Comparison of ENCODE assay signal across 2 cellular contexts in genomic region chr2:72543527-72544216, GRCh38.
A peak's percentile ranks its signal among the peaks of the same experiment; 100 is the strongest.
TF ChIP-seq lines count a peak whose summit lies in the region.

No MANE protein-coding gene starts in this region.

TF ChIP-seq in SK-N-SH treated with all-trans-retinoic acid at 6 μM for 48 hours, 23 proteins besides CTCF, POLR2A, EP300 and RAD21 (continued from another document):
- TF ChIP-seq PATZ1 (CRISPR knock-in tag; IDR thresholded peaks at IDR 0.05; ENCODE audit: borderline replicate concordance) (no peak), ARNTL (CRISPR knock-in tag; IDR thresholded peaks at IDR 0.05; ENCODE audit: borderline replicate concordance, low read depth) (no peak), ZFP3 (CRISPR knock-in tag; IDR thresholded peaks at IDR 0.05) (0 out of 2 replicates have a peak, but pooled peaks have one; percentile 20), GLIS3 (CRISPR knock-in tag; IDR thresholded peaks at IDR 0.05) (no peak)

TF ChIP-seq in SK-N-SH, 30 proteins besides CTCF, POLR2A, EP300 and RAD21 (continued from another document):
- no peak for TF ChIP-seq SIN3A (IDR thresholded peaks at IDR 0.05; ENCODE audit: borderline replicate concordance, low read depth, low read length)
- TF ChIP-seq NFIC (IDR thresholded peaks at IDR 0.05; ENCODE audit: borderline replicate concordance): no peak
- TF ChIP-seq GATA2 (CRISPR knock-in tag; IDR thresholded peaks at IDR 0.05): no peak
